In genomic region chr12:132302466-132303358, GRCh38 we compare ENCODE assay signal across 18 cellular contexts. TPM values are rescaled to one million over a fixed set of nuclear protein-coding genes. Genes with fewer than 3 reads are reported as not detected.
DNase-seq lines count a peak whose midpoint lies in the region; ATAC-seq, FAIRE-seq and TF ChIP-seq lines count a peak whose summit lies in the region.
"Had no signal": no experiment of that assay in that cellular context is flagged by ENCODE, and none has a peak within 500 bp of the region (broad histone marks: within the 10 kb centered on the region; RNA-seq: fewer than 3 reads in every experiment).

No MANE protein-coding gene starts in this region.

- no peaks in the 10 kb centered on the region for H3K4me1 Mint-ChIP-seq in activated CD4-positive, alpha-beta memory T cell treated with anti-CD3 and anti-CD28 coated beads, Interleukin-2, amount 10 ng/mL, durations not matched to agents 7 days and 5 days
- H3K4me1 Mint-ChIP-seq: CD4-positive, alpha-beta memory T cell; IgD-negative memory B cell had no signal

- H3K27ac ChIP-seq in A549 (no peak overlapping the region), RWPE2 (ENCODE audit: poor library complexity, severe bottlenecking) (no peak overlapping the region), lower lobe of right lung (no peak overlapping the region)

- H3K27me3 ChIP-seq in RWPE2 (ENCODE audit: insufficient read depth, poor library complexity, severe bottlenecking) = no peaks in the 10 kb centered on the region
- peaks cover 5% of the 10 kb centered on the region for H3K27me3 ChIP-seq in lower lobe of right lung (ENCODE audit: low read depth)

- WGBS in A549 (ENCODE audit: missing lambda C conversion rate) = 44% methylated on average over 29 of the region's 30 CpGs

- POLR2A ChIA-PET in A549 (lab: Yijun Ruan, JAX) = no interaction called here
- POLR2A ChIA-PET in activated CD4-positive, alpha-beta memory T cell treated with anti-CD3 and anti-CD28 coated beads, Interleukin-2, amount 10 ng/mL, durations not matched to agents 7 days and 5 days (lab: Charles Lee) = no interaction called here

- DNase-seq in NCI-H2171 treated with DMSO at 0.1 percent for 48 hours (lab: John Stamatoyannopoulos, UW) (peak; percentile 4), NCI-H2171 (lab: John Stamatoyannopoulos, UW) (no peak), A549 (ENCODE audit: low read depth in 1 of 2, low spot score in 1 of 2) (no peak), RWPE2 (ENCODE audit: low spot score) (peak; percentile 56), lower lobe of right lung (peak; percentile 27), dermis blood vessel endothelial cell (no peak)
- DNase-seq in activated CD4-positive, alpha-beta memory T cell treated with anti-CD3 and anti-CD28 coated beads, Interleukin-2, amount 10 ng/mL, durations not matched to agents 7 days and 5 days = no peak
- DNase-seq: 8988T; CD4-positive, alpha-beta memory T cell; NCI-H187 treated with DMSO at 0.1 percent for 48 hours; NCI-H446 treated with DMSO at 0.1 percent for 48 hours; NCI-H82; PC-3 had no signal

- no peak overlapping the region for H3K27ac Mint-ChIP-seq in activated CD4-positive, alpha-beta memory T cell treated with anti-CD3 and anti-CD28 coated beads, Interleukin-2, amount 10 ng/mL, durations not matched to agents 7 days and 5 days
- H3K27ac Mint-ChIP-seq: CD4-positive, alpha-beta memory T cell; IgD-negative memory B cell had no signal

- H3K36me3 Mint-ChIP-seq in activated CD4-positive, alpha-beta memory T cell treated with anti-CD3 and anti-CD28 coated beads, Interleukin-2, amount 10 ng/mL, durations not matched to agents 7 days and 5 days (ENCODE audit: low read depth) = peaks cover 5% of the 10 kb centered on the region
- H3K36me3 Mint-ChIP-seq: CD4-positive, alpha-beta memory T cell; IgD-negative memory B cell had no signal

- no peak overlapping the region for H3K4me2 ChIP-seq in A549

- H3K4me3 ChIP-seq in A549 (no peak overlapping the region), RWPE2 (ENCODE audit: severe bottlenecking) (no peak overlapping the region), lower lobe of right lung (no peak overlapping the region)
- H3K4me3 ChIP-seq: HAP-1 had no signal

- intact Hi-C loops in lower lobe of right lung (cut with DNase I) = no loop called here

- CTCF ChIA-PET in A549 (lab: Yijun Ruan, JAX) = no interaction called here
- CTCF ChIA-PET in activated CD4-positive, alpha-beta memory T cell treated with anti-CD3 and anti-CD28 coated beads, Interleukin-2, amount 10 ng/mL, durations not matched to agents 7 days and 5 days (lab: Charles Lee) = no interaction called here

- FAIRE-seq in A549 (lab: Jason Lieb, UNC) = no peak

- no peak for TF ChIP-seq RAD21 in A549 (conservative IDR thresholded peaks at IDR 0.05 in 1 of 2, IDR thresholded peaks at IDR 0.05 in 1 of 2)

- no peak for TF ChIP-seq POLR2A in A549 (IDR thresholded peaks at IDR 0.05; ENCODE audit: low read length)

- H3K36me3 ChIP-seq in RWPE2 (ENCODE audit: low read depth) = no peaks in the 10 kb centered on the region
- H3K36me3 ChIP-seq in lower lobe of right lung = no peaks in the 10 kb centered on the region
- H3K36me3 ChIP-seq: HAP-1 had no signal

- H3K9me3 Mint-ChIP-seq in activated CD4-positive, alpha-beta memory T cell treated with anti-CD3 and anti-CD28 coated beads, Interleukin-2, amount 10 ng/mL, durations not matched to agents 7 days and 5 days = peaks cover 6% of the 10 kb centered on the region

- H3K27me3 Mint-ChIP-seq in activated CD4-positive, alpha-beta memory T cell treated with anti-CD3 and anti-CD28 coated beads, Interleukin-2, amount 10 ng/mL, durations not matched to agents 7 days and 5 days = no peaks in the 10 kb centered on the region

- peaks cover 4% of the 10 kb centered on the region; the same call in 1 of the 3 replicates for H3K9me3 ChIP-seq in A549
- H3K9me3 ChIP-seq in RWPE2 (ENCODE audit: severe bottlenecking) = no peaks in the 10 kb centered on the region
- H3K9me3 ChIP-seq in lower lobe of right lung = no peaks in the 10 kb centered on the region
- H3K9me3 ChIP-seq: HAP-1 had no signal

- TF ChIP-seq CTCF in A549 (IDR thresholded peaks at IDR 0.05) (no peak), RWPE2 (IDR thresholded peaks at IDR 0.05; ENCODE audit: poor library complexity, severe bottlenecking) (no peak), lower lobe of right lung (IDR thresholded peaks at IDR 0.05) (no peak)

- no peak overlapping the region for H3K4me3 Mint-ChIP-seq in activated CD4-positive, alpha-beta memory T cell treated with anti-CD3 and anti-CD28 coated beads, Interleukin-2, amount 10 ng/mL, durations not matched to agents 7 days and 5 days
- H3K4me3 Mint-ChIP-seq: CD4-positive, alpha-beta memory T cell had no signal

- H3K4me1 ChIP-seq in A549 = no peaks in the 10 kb centered on the region
- H3K4me1 ChIP-seq in RWPE2 (ENCODE audit: insufficient read depth, poor library complexity, severe bottlenecking) = no peaks in the 10 kb centered on the region
- H3K4me1 ChIP-seq in lower lobe of right lung = no peaks in the 10 kb centered on the region
- H3K4me1 ChIP-seq: HAP-1 had no signal

- ATAC-seq in A549 (peak; percentile 52 to 62; a peak in 5 of 6 replicates), RWPE2 (ENCODE audit: low read depth) (no peak; the same call in 2 of the 3 replicates), lower lobe of right lung (no peak), GM18868 (IDR thresholded peaks at IDR 0.05; ENCODE audit: unreplicated experiment) (no peak)
- ATAC-seq: PC-3 had no signal

- TF ChIP-seq EP300 in A549 (IDR thresholded peaks at IDR 0.05) = no peak

TF ChIP-seq in A549, 52 proteins besides CTCF, POLR2A, EP300 and RAD21:
- no peak for TF ChIP-seq NPAS2 (CRISPR knock-in tag; IDR thresholded peaks at IDR 0.05; ENCODE audit: borderline replicate concordance)
- TF ChIP-seq SREBF2 (IDR thresholded peaks at IDR 0.05) = no peak
- TF ChIP-seq ELK1 (IDR thresholded peaks at IDR 0.05; ENCODE audit: low read depth, low read length) = no peak
- TF ChIP-seq MYC (IDR thresholded peaks at IDR 0.05; ENCODE audit: borderline replicate concordance, low read length) = no peak

RNA-seq across cellular contexts. Expression of gene GALNT9, which starts 26.7 kb away (rescaled TPM):
- polyA plus RNA-seq in A549 (2011; rRNA removed) (0.25 and 0.66 TPM in 2 replicates), A549 (2017; fragmentation: RNase III; extraction: RNeasy Plus Mini Kit Qiagen cat#74134 plus additional on column Dnase treatment) (1.8 to 2.8 TPM (median 2.1 TPM) in 3 replicates)
- 0.52 and 0.78 TPM in 2 replicates for polyA plus RNA-seq in A549 (2012; cell fraction: cytosol; rRNA removed)
- polyA plus RNA-seq in A549 (2012; cell fraction: nucleus; rRNA removed) = 1.3 and 1.8 TPM in 2 replicates
- polyA minus RNA-seq in A549 (2011; rRNA and poly(A)+ RNA removed) = 0.62 and 1.8 TPM in 2 replicates
- total RNA-seq in lower lobe of right lung (not detected), dermis blood vessel endothelial cell (0.14 and 0.17 TPM in 2 replicates)
- total RNA-seq in activated CD4-positive, alpha-beta memory T cell treated with anti-CD3 and anti-CD28 coated beads, Interleukin-2, amount 10 ng/mL, durations not matched to agents 7 days and 5 days = not detected
- total RNA-seq: CD4-positive, alpha-beta memory T cell; HT-29 had no signal
- polyA plus RNA-seq: BJ had no signal

Comparison
In these comparisons a context has a peak if more than half of its experiments do, and no peak if none do; other contexts are left out.
1. DNase-seq: peak in NCI-H2171 treated with DMSO at 0.1 percent for 48 hours (single experiment), RWPE2 (single experiment) and lower lobe of right lung (single experiment); none in NCI-H2171 (single experiment), A549 (0 of 2), dermis blood vessel endothelial cell (single experiment) and activated CD4-positive, alpha-beta memory T cell treated with anti-CD3 and anti-CD28 coated beads, Interleukin-2, amount 10 ng/mL, durations not matched to agents 7 days and 5 days (single experiment).
2. ATAC-seq: peak in A549 (2 of 2); none in RWPE2 (single experiment), lower lobe of right lung (0 of 2) and GM18868 (single experiment).